ENCODE assay signal across 8 cellular contexts in genomic region chr11:59615637-59616395, GRCh38. TPM values are rescaled to one million over a fixed set of nuclear protein-coding genes. Genes with fewer than 3 reads are reported as not detected.
DNase-seq lines count a peak whose midpoint lies in the region; ATAC-seq, FAIRE-seq and TF ChIP-seq lines count a peak whose summit lies in the region.

Gene OSBP (minus strand): TSS chr11:59615774. CDS start chr11:59615664, 110 bp downstream.

- peak within 1 kb of the TSS; percentile 88 for H3K9ac ChIP-seq in trophoblast cell (ENCODE audit: low read length)

- no peaks in the 10 kb centered on the region for H3K36me3 ChIP-seq in adrenal gland (replicated peaks in 1 of 2)
- peaks cover under 1 to 4% of the 10 kb centered on the region in 2 experiments for H3K36me3 ChIP-seq in trophoblast cell (ENCODE audit: control insufficient read depth in 1 of 2, insufficient read depth in 2 of 2, low read length in 2 of 2)
- no peaks in the 10 kb centered on the region for H3K36me3 ChIP-seq in transverse colon

- H3K79me2 ChIP-seq in trophoblast cell (ENCODE audit: control insufficient read depth, insufficient read depth, low read length, poor library complexity) = peaks cover 13% of the 10 kb centered on the region

- H2AFZ ChIP-seq in trophoblast cell (ENCODE audit: insufficient read depth, low read length, poor library complexity) = peak within 1 kb of the TSS; percentile 100

- H2BK12ac ChIP-seq in trophoblast cell (ENCODE audit: low read length) = no peak within 1 kb of the TSS

- peak within 1 kb of the TSS; percentile 94 for H2AK5ac ChIP-seq in trophoblast cell (ENCODE audit: low read length)

- no peak within 1 kb of the TSS for H3K23ac ChIP-seq in trophoblast cell (ENCODE audit: low read length)

- H4K91ac ChIP-seq in trophoblast cell (ENCODE audit: low read depth, low read length) = peak within 1 kb of the TSS; percentile 97

- peak; percentile 74 for TF ChIP-seq POLR2A in GM12892 (IDR thresholded peaks at IDR 0.05; ENCODE audit: low read depth, low read length)
- TF ChIP-seq POLR2A in adrenal gland (IDR thresholded peaks at IDR 0.05) = peak; percentile 84 to 94
- TF ChIP-seq POLR2A in transverse colon (IDR thresholded peaks at IDR 0.05) = peak; percentile 85

- H3K27me3 ChIP-seq in adrenal gland (no peaks in the 10 kb centered on the region), trophoblast cell (ENCODE audit: insufficient read depth, low read length) (no peaks in the 10 kb centered on the region), transverse colon (no peaks in the 10 kb centered on the region)

- H3K14ac ChIP-seq in trophoblast cell (ENCODE audit: low read length) = peak within 1 kb of the TSS; percentile 99

- in situ Hi-C loops in transverse colon (cut with MboI; ENCODE audit: low pct_ligation_motif_present in 1 of 4, low pct_unique_long_range_greater_than_20kb in 1 of 4, low sequenced_read_pairs in 3 of 4) = loop anchor here in 1 of 4 donors (5.0 kb wide), 1 partner anchor 51 kb away; the partner anchor contains the start of gene PATL1

- H3K4me2 ChIP-seq in trophoblast cell (ENCODE audit: low read length) = peak within 1 kb of the TSS; percentile 94

- H3K4me1 ChIP-seq in adrenal gland (replicated peaks in 1 of 2) = peaks cover 17 to 40% of the 10 kb centered on the region in 2 donors
- peaks cover 5 to 6% of the 10 kb centered on the region in 2 experiments for H3K4me1 ChIP-seq in trophoblast cell (ENCODE audit: control insufficient read depth in 1 of 2, insufficient read depth in 2 of 2, low read length in 2 of 2)
- peaks cover 33 to 44% (median 39%) of the 10 kb centered on the region in 4 donors for H3K4me1 ChIP-seq in transverse colon

- H4K8ac ChIP-seq in trophoblast cell (ENCODE audit: low read depth, low read length) = peak within 1 kb of the TSS; percentile 98

- H4K12ac ChIP-seq in trophoblast cell (ENCODE audit: low read depth, low read length) = peak within 1 kb of the TSS; percentile 99

- peak within 1 kb of the TSS; percentile 43 to 83 (median 72) for H3K4me3 ChIP-seq in adrenal gland
- peak within 1 kb of the TSS; percentile 99 for H3K4me3 ChIP-seq in trophoblast cell (ENCODE audit: low read depth, low read length)
- peak within 1 kb of the TSS; percentile 78 to 93 (median 87) for H3K4me3 ChIP-seq in transverse colon

- H3K9me3 ChIP-seq in adrenal gland (replicated peaks in 1 of 3) = no peaks in the 10 kb centered on the region
- H3K9me3 ChIP-seq in trophoblast cell (ENCODE audit: insufficient read depth, low read depth, low read length) = no peaks in the 10 kb centered on the region
- H3K9me3 ChIP-seq in transverse colon = no peaks in the 10 kb centered on the region

- H3K27ac ChIP-seq in adrenal gland (peak within 1 kb of the TSS; percentile 60 to 97 (median 91)), trophoblast cell (ENCODE audit: low read depth, low read length) (peak within 1 kb of the TSS; percentile 93), transverse colon (peak within 1 kb of the TSS; percentile 95 to 99 (median 98))

- H3K4ac ChIP-seq in trophoblast cell (ENCODE audit: low read depth, low read length) = peak within 1 kb of the TSS; percentile 59

- H2BK5ac ChIP-seq in trophoblast cell (ENCODE audit: low read depth, low read length, poor library complexity) = peak within 1 kb of the TSS; percentile 89

- H2BK120ac ChIP-seq in trophoblast cell (ENCODE audit: insufficient read depth, low read length, poor library complexity) = peak within 1 kb of the TSS; percentile 86

- no peak for TF ChIP-seq CTCF in adrenal gland (IDR thresholded peaks at IDR 0.05)
- peak in 2 of 5 experiments; percentile 14 to 51 for TF ChIP-seq CTCF in transverse colon (IDR thresholded peaks at IDR 0.05)

- peak; percentile 87 for ATAC-seq in HG02852 (IDR thresholded peaks at IDR 0.05; ENCODE audit: unreplicated experiment)

- peak; percentile 100 for FAIRE-seq in GM12892 (lab: Jason Lieb, UNC)

- H3K79me1 ChIP-seq in trophoblast cell (ENCODE audit: low read length) = peaks cover 7% of the 10 kb centered on the region

- H3K18ac ChIP-seq in trophoblast cell (ENCODE audit: low read length) = peak within 1 kb of the TSS; percentile 98

- WGBS in adrenal gland, 4 donors = 0 to 1% (median 0%) methylated on average over 25 to 55 of the region's 55 CpGs
- WGBS in trophoblast cell (ENCODE audit: extremely low coverage, insufficient coverage, insufficient read length) = no CpG with 5 or more reads among the region's 55 CpGs
- WGBS in transverse colon (ENCODE audit: low coverage in 1 of 2), 2 donors = 1 to 2% methylated on average over 8 to 47 of the region's 55 CpGs

- intact Hi-C loops in adrenal gland (cut with DNase I) = loop anchor here in 1 of 2 donors (5.0 kb wide), 1 partner anchor 64 kb away; no protein-coding TSS in a partner anchor
- intact Hi-C loops in cardiac septum (cut with DNase I) = loop anchor here (5.0 kb wide), 2 partner anchors 51 to 54 kb away; partner anchors contain the start of gene PATL1
- intact Hi-C loops in transverse colon (cut with DNase I; ENCODE audit: low total_unique reads) = loop anchor here (2.0 to 5.0 kb wide), 2 partner anchors 51 to 65 kb away; partner anchors contain the start of gene PATL1

- DNase-seq in GM12892 (ENCODE audit: insufficient read length) = peak; percentile 89
- peak; percentile 100 for DNase-seq in NCI-H146 (lab: John Stamatoyannopoulos, UW)
- DNase-seq in T-helper 1 cell = peak; percentile 95 to 100 (median 97)
- DNase-seq in adrenal gland = peak; percentile 99 to 100 (median 100)
- DNase-seq in cardiac septum (ENCODE audit: low spot score) = peak; percentile 99
- peak; percentile 100 for DNase-seq in trophoblast cell
- peak; percentile 99 for DNase-seq in transverse colon

- TF ChIP-seq EP300 in transverse colon (IDR thresholded peaks at IDR 0.05; ENCODE audit: low read depth) = no peak

RNA-seq across cellular contexts. Expression of gene OSBP, which starts in this region (rescaled TPM):
- polyA plus RNA-seq in GM12892 (2012; ENCODE audit: missing spikeins) = 18.8 TPM
- total RNA-seq in adrenal gland = 100 to 1,000 TPM in 1 of 8 donors, 10 to 100 TPM in 7; 44.0 to 117 (median 88.6) TPM
- polyA plus RNA-seq in adrenal gland = 100 to 1,000 TPM in 1 of 3 donors, 10 to 100 TPM in 2; 15.3 to 120 (median 18.5) TPM
- 35.1 TPM for total RNA-seq in cardiac septum
- 41.7 and 41.8 TPM in 2 replicates for polyA plus RNA-seq in trophoblast cell (2013)
- 10 to 100 TPM; 27.7 to 59.1 (median 47.2) TPM for total RNA-seq in transverse colon

Comparison
In these comparisons a context has a peak if more than half of its experiments do, and no peak if none do; other contexts are left out.
1. Peak in every context shown above with its lines: DNase-seq, ATAC-seq, H3K4me3 ChIP-seq and H3K27ac ChIP-seq.